In the genomic region with DNA sequence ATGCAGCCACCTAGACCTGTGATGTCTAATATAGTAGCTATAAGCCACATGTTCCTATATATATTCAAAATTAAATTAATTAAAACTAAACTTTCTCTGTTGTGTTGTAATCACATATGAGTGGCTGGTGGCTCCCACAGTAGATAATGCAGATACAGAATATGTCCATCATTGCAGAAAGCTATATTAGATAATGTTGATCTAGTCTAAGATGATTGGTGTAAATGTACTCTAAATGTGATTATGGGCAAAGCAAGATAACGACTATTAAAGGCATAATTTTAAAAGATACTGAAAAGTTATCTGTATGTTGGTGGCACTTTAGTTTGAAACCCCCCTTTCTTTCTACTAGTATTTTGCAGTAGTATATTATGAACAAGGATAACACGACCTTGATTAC, we compare ENCODE assay signal across 2 cellular contexts.
TF ChIP-seq lines count a peak whose summit lies in the region.

No MANE protein-coding gene starts in this region.

TF ChIP-seq in A549, 52 proteins besides CTCF, POLR2A, EP300 and RAD21 (continued from another document):
- TF ChIP-seq CBX2 (IDR thresholded peaks at IDR 0.05; ENCODE audit: borderline replicate concordance, low read depth): no peak
- TF ChIP-seq RCOR1 (IDR thresholded peaks at IDR 0.05; ENCODE audit: low read depth, low read length): no peak
- TF ChIP-seq HES2 (IDR thresholded peaks at IDR 0.05): no peak
- no peak for TF ChIP-seq HOXB13 (CRISPR knock-in tag; IDR thresholded peaks at IDR 0.05; ENCODE audit: low read depth)
- no peak for TF ChIP-seq EHF (CRISPR knock-in tag; IDR thresholded peaks at IDR 0.05)
- no peak for TF ChIP-seq KDM5A (IDR thresholded peaks at IDR 0.05)

TF ChIP-seq in SK-N-SH, 30 proteins besides CTCF, POLR2A, EP300 and RAD21 (continued from another document):
- TF ChIP-seq TAF1 (IDR thresholded peaks at IDR 0.05; ENCODE audit: borderline replicate concordance, low read depth, low read length) (no peak), TEAD4 (IDR thresholded peaks at IDR 0.05; ENCODE audit: borderline replicate concordance, insufficient read depth) (peak; percentile 47; the same call in 1 of the 2 replicates), USF2 (IDR thresholded peaks at IDR 0.05; ENCODE audit: borderline replicate concordance, low read depth, low read length) (no peak), MXI1 (IDR thresholded peaks at IDR 0.05; ENCODE audit: low read depth, low read length) (peak; percentile 49; the same call in 1 of the 2 replicates), FOXJ3 (CRISPR knock-in tag; IDR thresholded peaks at IDR 0.05) (peak; percentile 90), FOSL2 (IDR thresholded peaks at IDR 0.05; ENCODE audit: borderline replicate concordance, low read depth) (no peak), RCOR1 (IDR thresholded peaks at IDR 0.05; ENCODE audit: low read length) (peak; percentile 88; the same call in 1 of the 2 replicates), TCF12 (IDR thresholded peaks at IDR 0.05) (peak; percentile 37), USF1 (IDR thresholded peaks at IDR 0.05; ENCODE audit: borderline replicate concordance, low read depth) (no peak), ELF1 (IDR thresholded peaks at IDR 0.05) (no peak), YY1 (IDR thresholded peaks at IDR 0.05; ENCODE audit: low read depth) (no peak), SIN3A (IDR thresholded peaks at IDR 0.05; ENCODE audit: borderline replicate concordance, low read depth, low read length) (no peak), GATA2 (CRISPR knock-in tag; IDR thresholded peaks at IDR 0.05) (peak; percentile 97), JUND (IDR thresholded peaks at IDR 0.05) (no peak)
- TF ChIP-seq, protein P1, sequence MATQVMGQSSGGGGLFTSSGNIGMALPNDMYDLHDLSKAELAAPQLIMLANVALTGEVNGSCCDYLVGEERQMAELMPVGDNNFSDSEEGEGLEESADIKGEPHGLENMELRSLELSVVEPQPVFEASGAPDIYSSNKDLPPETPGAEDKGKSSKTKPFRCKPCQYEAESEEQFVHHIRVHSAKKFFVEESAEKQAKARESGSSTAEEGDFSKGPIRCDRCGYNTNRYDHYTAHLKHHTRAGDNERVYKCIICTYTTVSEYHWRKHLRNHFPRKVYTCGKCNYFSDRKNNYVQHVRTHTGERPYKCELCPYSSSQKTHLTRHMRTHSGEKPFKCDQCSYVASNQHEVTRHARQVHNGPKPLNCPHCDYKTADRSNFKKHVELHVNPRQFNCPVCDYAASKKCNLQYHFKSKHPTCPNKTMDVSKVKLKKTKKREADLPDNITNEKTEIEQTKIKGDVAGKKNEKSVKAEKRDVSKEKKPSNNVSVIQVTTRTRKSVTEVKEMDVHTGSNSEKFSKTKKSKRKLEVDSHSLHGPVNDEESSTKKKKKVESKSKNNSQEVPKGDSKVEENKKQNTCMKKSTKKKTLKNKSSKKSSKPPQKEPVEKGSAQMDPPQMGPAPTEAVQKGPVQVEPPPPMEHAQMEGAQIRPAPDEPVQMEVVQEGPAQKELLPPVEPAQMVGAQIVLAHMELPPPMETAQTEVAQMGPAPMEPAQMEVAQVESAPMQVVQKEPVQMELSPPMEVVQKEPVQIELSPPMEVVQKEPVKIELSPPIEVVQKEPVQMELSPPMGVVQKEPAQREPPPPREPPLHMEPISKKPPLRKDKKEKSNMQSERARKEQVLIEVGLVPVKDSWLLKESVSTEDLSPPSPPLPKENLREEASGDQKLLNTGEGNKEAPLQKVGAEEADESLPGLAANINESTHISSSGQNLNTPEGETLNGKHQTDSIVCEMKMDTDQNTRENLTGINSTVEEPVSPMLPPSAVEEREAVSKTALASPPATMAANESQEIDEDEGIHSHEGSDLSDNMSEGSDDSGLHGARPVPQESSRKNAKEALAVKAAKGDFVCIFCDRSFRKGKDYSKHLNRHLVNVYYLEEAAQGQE (IDR thresholded peaks at IDR 0.05; ENCODE audit: low read depth, low read length): no peak
- TF ChIP-seq, protein P2, sequence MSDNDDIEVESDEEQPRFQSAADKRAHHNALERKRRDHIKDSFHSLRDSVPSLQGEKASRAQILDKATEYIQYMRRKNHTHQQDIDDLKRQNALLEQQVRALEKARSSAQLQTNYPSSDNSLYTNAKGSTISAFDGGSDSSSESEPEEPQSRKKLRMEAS (IDR thresholded peaks at IDR 0.05; ENCODE audit: low read depth): no peak
